In genomic region chr2:198325359-198325758, GRCh38 we compare ENCODE assay signal across 29 cellular contexts.
DNase-seq lines count a peak whose midpoint lies in the region; ATAC-seq and TF ChIP-seq lines count a peak whose summit lies in the region.
"Had no signal": no experiment of that assay in that cellular context is flagged by ENCODE, and none has a peak within 500 bp of the region (broad histone marks: within the 10 kb centered on the region; RNA-seq: fewer than 3 reads in every experiment).

No MANE protein-coding gene starts in this region.

- no peak for DNase-seq in activated naive CD4-positive, alpha-beta T cell treated with anti-CD3 and anti-CD28 coated beads, Interleukin-2, amount 50 U/mL, for 72 hours (ENCODE audit: low spot score in 2 of 2)
- no peak for DNase-seq in activated naive CD4-positive, alpha-beta T cell treated with anti-CD3 and anti-CD28 coated beads for 36 hours
- DNase-seq in NCI-H69 (lab: John Stamatoyannopoulos, UW) (peak; percentile 9), epithelial cell of prostate (ENCODE audit: low read depth, low spot score) (peak; percentile 14), hepatocyte (ENCODE audit: low spot score) (no peak)
- DNase-seq in stimulated activated naive CD8-positive, alpha-beta T cell treated with anti-CD3 and anti-CD28 coated beads, Interleukin-15, amount 100 ng/mL, for 72 hours, result no peak
- DNase-seq: activated CD4-positive, alpha-beta T cell treated with anti-CD3 and anti-CD28 coated beads, Interleukin-2, amount 50 U/mL, for 4 hours; activated gamma-delta T cell treated with Interleukin-2 at 50 U/mL for 16 hours; amygdala; brain microvascular endothelial cell; C1 segment of cervical spinal cord; dorsolateral prefrontal cortex; GM23248; heart right ventricle; IMR-90; NCI-H1048; NCI-H1694 treated with DMSO at 0.1 percent for 48 hours; NCI-H446 treated with DMSO at 0.1 percent for 48 hours; occipital lobe; OCI-M1; psoas muscle; stimulated activated CD4-positive, alpha-beta T cell treated with anti-CD3 and anti-CD28 coated beads, Interleukin-4, amount 100 ng/mL, for 24 hours; substantia nigra; T-helper 1 cell; trophoblast cell had no signal

- H3K36me3 ChIP-seq in hepatocyte (replicated peaks; ENCODE audit: insufficient read depth, low read depth), result no peaks in the 10 kb centered on the region
- H3K36me3 ChIP-seq: brain microvascular endothelial cell, heart right ventricle had no signal

- H3K27ac ChIP-seq in epithelial cell of prostate, result no peak overlapping the region
- no peak overlapping the region for H3K27ac ChIP-seq in hepatocyte
- H3K27ac ChIP-seq: brain microvascular endothelial cell, dorsolateral prefrontal cortex, GM23248, heart right ventricle, psoas muscle had no signal

- no peaks in the 10 kb centered on the region for H3K79me2 ChIP-seq in hepatocyte

- CTCF ChIA-PET in activated naive CD4-positive, alpha-beta T cell treated with anti-CD3 and anti-CD28 coated beads for 36 hours (lab: Charles Lee), result interaction anchor here (2.3 kb wide), 1 partner anchor 13 kb away, joined by 9 read pairs; no protein-coding TSS in a partner anchor

- ATAC-seq in activated naive CD4-positive, alpha-beta T cell treated with anti-CD3 and anti-CD28 coated beads, Interleukin-2, amount 50 U/mL, for 72 hours, result peak; percentile 79 to 93
- ATAC-seq in stimulated activated naive CD8-positive, alpha-beta T cell treated with anti-CD3 and anti-CD28 coated beads, Interleukin-15, amount 100 ng/mL, for 72 hours, result peak; percentile 87
- no peak for ATAC-seq in HG02870 (IDR thresholded peaks at IDR 0.05; ENCODE audit: unreplicated experiment)
- ATAC-seq: heart right ventricle; natural killer cell treated with Interleukin-12 subunit alpha and Interleukin-12 subunit beta and Interleukin-15 and Interleukin-18, amount 100 ng/mL, for 72 hours; psoas muscle; WTC11 had no signal

- no peaks in the 10 kb centered on the region for H3K4me1 ChIP-seq in hepatocyte (ENCODE audit: insufficient read depth)
- H3K4me1 ChIP-seq: heart right ventricle, psoas muscle had no signal

- no peaks in the 10 kb centered on the region for H3K9me3 ChIP-seq in hepatocyte (ENCODE audit: low read depth)
- H3K9me3 ChIP-seq: heart right ventricle, psoas muscle had no signal

- H3K27me3 ChIP-seq in hepatocyte, result no peaks in the 10 kb centered on the region
- H3K27me3 ChIP-seq: brain microvascular endothelial cell had no signal

- no peaks in the 10 kb centered on the region for H3K9me3 Mint-ChIP-seq in activated naive CD4-positive, alpha-beta T cell treated with anti-CD3 and anti-CD28 coated beads, Interleukin-2, amount 50 U/mL, for 72 hours
- no peaks in the 10 kb centered on the region for H3K9me3 Mint-ChIP-seq in activated naive CD4-positive, alpha-beta T cell treated with anti-CD3 and anti-CD28 coated beads for 36 hours
- H3K9me3 Mint-ChIP-seq in stimulated activated naive CD8-positive, alpha-beta T cell treated with anti-CD3 and anti-CD28 coated beads, Interleukin-15, amount 100 ng/mL, for 72 hours, result no peaks in the 10 kb centered on the region
- H3K9me3 Mint-ChIP-seq: natural killer cell treated with Interleukin-12 subunit alpha and Interleukin-12 subunit beta and Interleukin-15 and Interleukin-18, amount 100 ng/mL, for 72 hours; WTC11 had no signal

- no peak for TF ChIP-seq CTCF in hepatocyte (IDR thresholded peaks at IDR 0.05; ENCODE audit: poor library complexity)

- no peak overlapping the region for H3K4me3 ChIP-seq in hepatocyte
- H3K4me3 ChIP-seq: dorsolateral prefrontal cortex, GM23248, heart right ventricle, lung, psoas muscle had no signal

- peaks cover 29% of the 10 kb centered on the region for H3K27me3 Mint-ChIP-seq in activated naive CD4-positive, alpha-beta T cell treated with anti-CD3 and anti-CD28 coated beads for 36 hours (ENCODE audit: low read depth)
- H3K27me3 Mint-ChIP-seq in stimulated activated naive CD8-positive, alpha-beta T cell treated with anti-CD3 and anti-CD28 coated beads, Interleukin-15, amount 100 ng/mL, for 72 hours, result peaks cover 35% of the 10 kb centered on the region

- H3K36me3 Mint-ChIP-seq in activated naive CD4-positive, alpha-beta T cell treated with anti-CD3 and anti-CD28 coated beads, Interleukin-2, amount 50 U/mL, for 72 hours, result no peaks in the 10 kb centered on the region
- H3K36me3 Mint-ChIP-seq in activated naive CD4-positive, alpha-beta T cell treated with anti-CD3 and anti-CD28 coated beads for 36 hours (ENCODE audit: low read depth), result no peaks in the 10 kb centered on the region
- H3K36me3 Mint-ChIP-seq: natural killer cell treated with Interleukin-12 subunit alpha and Interleukin-12 subunit beta and Interleukin-15 and Interleukin-18, amount 100 ng/mL, for 72 hours; WTC11 had no signal

- 86% methylated on average over 2 of the region's 2 CpGs for WGBS in hepatocyte (ENCODE audit: low lambda C conversion rate, missing lambda C conversion rate)

- no peaks in the 10 kb centered on the region for H3K9me2 ChIP-seq in hepatocyte (replicated peaks; ENCODE audit: insufficient read depth)

- H4K20me1 ChIP-seq in hepatocyte (ENCODE audit: insufficient read depth, poor library complexity, severe bottlenecking), result no peaks in the 10 kb centered on the region

- no peak overlapping the region for H3K4me3 Mint-ChIP-seq in activated naive CD4-positive, alpha-beta T cell treated with anti-CD3 and anti-CD28 coated beads for 36 hours
- H3K4me3 Mint-ChIP-seq in stimulated activated naive CD8-positive, alpha-beta T cell treated with anti-CD3 and anti-CD28 coated beads, Interleukin-15, amount 100 ng/mL, for 72 hours, result no peak overlapping the region
- H3K4me3 Mint-ChIP-seq: natural killer cell treated with Interleukin-12 subunit alpha and Interleukin-12 subunit beta and Interleukin-15 and Interleukin-18, amount 100 ng/mL, for 72 hours; WTC11 had no signal

- no peak overlapping the region for H3K27ac Mint-ChIP-seq in activated naive CD4-positive, alpha-beta T cell treated with anti-CD3 and anti-CD28 coated beads, Interleukin-2, amount 50 U/mL, for 72 hours
- H3K27ac Mint-ChIP-seq in activated naive CD4-positive, alpha-beta T cell treated with anti-CD3 and anti-CD28 coated beads for 36 hours, result no peak overlapping the region
- H3K27ac Mint-ChIP-seq in stimulated activated naive CD8-positive, alpha-beta T cell treated with anti-CD3 and anti-CD28 coated beads, Interleukin-15, amount 100 ng/mL, for 72 hours, result peak overlapping the region in 1 of 2 donors; percentile 57
- H3K27ac Mint-ChIP-seq: natural killer cell treated with Interleukin-12 subunit alpha and Interleukin-12 subunit beta and Interleukin-15 and Interleukin-18, amount 100 ng/mL, for 72 hours; WTC11 had no signal

- H2AFZ ChIP-seq in hepatocyte, result no peak overlapping the region
- H2AFZ ChIP-seq: GM23248 had no signal

- intact Hi-C loops in activated naive CD4-positive, alpha-beta T cell treated with anti-CD3 and anti-CD28 coated beads for 36 hours (cut with micrococcal nuclease), result no loop called here

- H3K4me2 ChIP-seq in hepatocyte, result no peak overlapping the region

- peaks cover 19% of the 10 kb centered on the region for H3K4me1 Mint-ChIP-seq in activated naive CD4-positive, alpha-beta T cell treated with anti-CD3 and anti-CD28 coated beads for 36 hours (ENCODE audit: low read depth)
- peaks cover 23% of the 10 kb centered on the region for H3K4me1 Mint-ChIP-seq in stimulated activated naive CD8-positive, alpha-beta T cell treated with anti-CD3 and anti-CD28 coated beads, Interleukin-15, amount 100 ng/mL, for 72 hours

Comparison
In these comparisons a context has a peak if more than half of its experiments do, and no peak if none do; other contexts are left out.
1. DNase-seq: peak in NCI-H69 (single experiment) and epithelial cell of prostate (single experiment); none in activated naive CD4-positive, alpha-beta T cell treated with anti-CD3 and anti-CD28 coated beads, Interleukin-2, amount 50 U/mL, for 72 hours (0 of 2), activated naive CD4-positive, alpha-beta T cell treated with anti-CD3 and anti-CD28 coated beads for 36 hours (single experiment), stimulated activated naive CD8-positive, alpha-beta T cell treated with anti-CD3 and anti-CD28 coated beads, Interleukin-15, amount 100 ng/mL, for 72 hours (0 of 2) and hepatocyte (single experiment).